In the genomic region with DNA sequence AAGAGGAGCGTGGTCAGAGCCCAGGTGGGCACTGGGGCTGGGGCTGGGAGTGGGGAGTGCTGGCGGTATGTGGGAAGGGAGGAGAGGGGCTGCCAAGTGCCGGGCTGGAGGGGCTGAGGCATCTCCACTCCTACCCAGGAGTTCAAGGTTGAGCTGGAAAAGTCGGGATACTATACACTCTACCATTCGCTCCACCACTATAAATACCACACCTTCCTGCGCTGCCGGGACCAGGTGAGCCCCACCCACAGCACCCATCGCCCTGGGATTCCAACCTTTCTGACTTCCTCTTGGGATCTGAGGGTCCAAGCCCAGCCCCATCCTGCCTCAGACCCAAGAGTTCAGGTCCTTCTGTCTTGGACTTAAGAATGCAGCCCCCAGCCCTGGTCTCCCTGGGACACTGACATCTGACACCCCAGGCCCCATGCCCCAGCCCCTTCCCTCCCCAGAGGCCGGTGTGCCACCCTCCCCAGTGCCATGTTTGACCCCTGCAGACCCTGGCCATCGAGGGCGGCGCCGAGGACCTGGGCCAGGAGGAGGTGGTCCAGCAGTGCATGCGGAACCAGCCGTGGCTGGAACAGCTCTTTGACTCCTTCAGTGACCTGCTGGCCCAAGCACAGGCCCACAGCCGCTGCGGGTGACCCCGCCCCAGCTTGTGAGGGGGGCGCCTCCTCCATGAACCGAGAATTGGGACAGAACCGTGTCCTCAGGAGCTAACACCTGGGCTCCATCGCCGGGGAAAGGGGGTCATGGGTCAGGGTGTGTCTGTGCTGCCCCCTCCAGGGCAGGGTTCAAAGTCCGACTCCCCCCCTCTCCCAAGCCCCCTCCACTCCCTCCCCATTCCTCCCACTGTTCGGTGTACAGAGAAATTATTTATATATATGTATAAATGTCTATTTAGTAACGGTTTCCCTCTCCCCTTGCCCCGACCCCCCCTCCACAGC, we compare ENCODE assay signal across 1 cellular context.
TF ChIP-seq lines count a peak whose summit lies in the region.

No MANE protein-coding gene starts in this region.

TF ChIP-seq in GM23338, 12 proteins besides CTCF, POLR2A, EP300 and RAD21 (continued from another document):
- TF ChIP-seq, protein P1, sequence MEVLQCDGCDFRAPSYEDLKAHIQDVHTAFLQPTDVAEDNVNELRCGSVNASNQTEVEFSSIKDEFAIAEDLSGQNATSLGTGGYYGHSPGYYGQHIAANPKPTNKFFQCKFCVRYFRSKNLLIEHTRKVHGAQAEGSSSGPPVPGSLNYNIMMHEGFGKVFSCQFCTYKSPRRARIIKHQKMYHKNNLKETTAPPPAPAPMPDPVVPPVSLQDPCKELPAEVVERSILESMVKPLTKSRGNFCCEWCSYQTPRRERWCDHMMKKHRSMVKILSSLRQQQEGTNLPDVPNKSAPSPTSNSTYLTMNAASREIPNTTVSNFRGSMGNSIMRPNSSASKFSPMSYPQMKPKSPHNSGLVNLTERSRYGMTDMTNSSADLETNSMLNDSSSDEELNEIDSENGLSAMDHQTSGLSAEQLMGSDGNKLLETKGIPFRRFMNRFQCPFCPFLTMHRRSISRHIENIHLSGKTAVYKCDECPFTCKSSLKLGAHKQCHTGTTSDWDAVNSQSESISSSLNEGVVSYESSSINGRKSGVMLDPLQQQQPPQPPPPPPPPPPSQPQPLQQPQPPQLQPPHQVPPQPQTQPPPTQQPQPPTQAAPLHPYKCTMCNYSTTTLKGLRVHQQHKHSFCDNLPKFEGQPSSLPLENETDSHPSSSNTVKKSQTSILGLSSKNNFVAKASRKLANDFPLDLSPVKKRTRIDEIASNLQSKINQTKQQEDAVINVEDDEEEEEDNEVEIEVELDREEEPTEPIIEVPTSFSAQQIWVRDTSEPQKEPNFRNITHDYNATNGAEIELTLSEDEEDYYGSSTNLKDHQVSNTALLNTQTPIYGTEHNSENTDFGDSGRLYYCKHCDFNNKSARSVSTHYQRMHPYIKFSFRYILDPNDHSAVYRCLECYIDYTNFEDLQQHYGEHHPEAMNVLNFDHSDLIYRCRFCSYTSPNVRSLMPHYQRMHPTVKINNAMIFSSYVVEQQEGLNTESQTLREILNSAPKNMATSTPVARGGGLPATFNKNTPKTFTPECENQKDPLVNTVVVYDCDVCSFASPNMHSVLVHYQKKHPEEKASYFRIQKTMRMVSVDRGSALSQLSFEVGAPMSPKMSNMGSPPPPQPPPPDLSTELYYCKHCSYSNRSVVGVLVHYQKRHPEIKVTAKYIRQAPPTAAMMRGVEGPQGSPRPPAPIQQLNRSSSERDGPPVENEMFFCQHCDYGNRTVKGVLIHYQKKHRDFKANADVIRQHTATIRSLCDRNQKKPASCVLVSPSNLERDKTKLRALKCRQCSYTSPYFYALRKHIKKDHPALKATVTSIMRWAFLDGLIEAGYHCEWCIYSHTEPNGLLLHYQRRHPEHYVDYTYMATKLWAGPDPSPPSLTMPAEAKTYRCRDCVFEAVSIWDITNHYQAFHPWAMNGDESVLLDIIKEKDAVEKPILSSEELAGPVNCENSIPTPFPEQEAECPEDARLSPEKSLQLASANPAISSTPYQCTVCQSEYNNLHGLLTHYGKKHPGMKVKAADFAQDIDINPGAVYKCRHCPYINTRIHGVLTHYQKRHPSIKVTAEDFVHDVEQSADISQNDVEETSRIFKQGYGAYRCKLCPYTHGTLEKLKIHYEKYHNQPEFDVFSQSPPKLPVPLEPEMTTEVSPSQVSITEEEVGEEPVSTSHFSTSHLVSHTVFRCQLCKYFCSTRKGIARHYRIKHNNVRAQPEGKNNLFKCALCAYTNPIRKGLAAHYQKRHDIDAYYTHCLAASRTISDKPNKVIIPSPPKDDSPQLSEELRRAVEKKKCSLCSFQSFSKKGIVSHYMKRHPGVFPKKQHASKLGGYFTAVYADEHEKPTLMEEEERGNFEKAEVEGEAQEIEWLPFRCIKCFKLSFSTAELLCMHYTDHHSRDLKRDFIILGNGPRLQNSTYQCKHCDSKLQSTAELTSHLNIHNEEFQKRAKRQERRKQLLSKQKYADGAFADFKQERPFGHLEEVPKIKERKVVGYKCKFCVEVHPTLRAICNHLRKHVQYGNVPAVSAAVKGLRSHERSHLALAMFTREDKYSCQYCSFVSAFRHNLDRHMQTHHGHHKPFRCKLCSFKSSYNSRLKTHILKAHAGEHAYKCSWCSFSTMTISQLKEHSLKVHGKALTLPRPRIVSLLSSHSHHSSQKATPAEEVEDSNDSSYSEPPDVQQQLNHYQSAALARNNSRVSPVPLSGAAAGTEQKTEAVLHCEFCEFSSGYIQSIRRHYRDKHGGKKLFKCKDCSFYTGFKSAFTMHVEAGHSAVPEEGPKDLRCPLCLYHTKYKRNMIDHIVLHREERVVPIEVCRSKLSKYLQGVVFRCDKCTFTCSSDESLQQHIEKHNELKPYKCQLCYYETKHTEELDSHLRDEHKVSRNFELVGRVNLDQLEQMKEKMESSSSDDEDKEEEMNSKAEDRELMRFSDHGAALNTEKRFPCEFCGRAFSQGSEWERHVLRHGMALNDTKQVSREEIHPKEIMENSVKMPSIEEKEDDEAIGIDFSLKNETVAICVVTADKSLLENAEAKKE (CRISPR knock-in tag; IDR thresholded peaks at IDR 0.05) = no peak
- TF ChIP-seq ZNF331 (CRISPR knock-in tag; IDR thresholded peaks at IDR 0.05; ENCODE audit: low read depth) (no peak), EZH2phosphoT487 (IDR thresholded peaks at IDR 0.05; ENCODE audit: unreplicated experiment) (no peak), STAT1 (IDR thresholded peaks at IDR 0.05; ENCODE audit: unreplicated experiment) (no peak), EZH2 (IDR thresholded peaks at IDR 0.05; ENCODE audit: low read depth, unreplicated experiment) (no peak), NANOG (IDR thresholded peaks at IDR 0.05; ENCODE audit: borderline replicate concordance) (no peak), CREB1 (CRISPR knock-in tag; IDR thresholded peaks at IDR 0.05; ENCODE audit: low read depth) (no peak)
- TF ChIP-seq, protein P2, sequence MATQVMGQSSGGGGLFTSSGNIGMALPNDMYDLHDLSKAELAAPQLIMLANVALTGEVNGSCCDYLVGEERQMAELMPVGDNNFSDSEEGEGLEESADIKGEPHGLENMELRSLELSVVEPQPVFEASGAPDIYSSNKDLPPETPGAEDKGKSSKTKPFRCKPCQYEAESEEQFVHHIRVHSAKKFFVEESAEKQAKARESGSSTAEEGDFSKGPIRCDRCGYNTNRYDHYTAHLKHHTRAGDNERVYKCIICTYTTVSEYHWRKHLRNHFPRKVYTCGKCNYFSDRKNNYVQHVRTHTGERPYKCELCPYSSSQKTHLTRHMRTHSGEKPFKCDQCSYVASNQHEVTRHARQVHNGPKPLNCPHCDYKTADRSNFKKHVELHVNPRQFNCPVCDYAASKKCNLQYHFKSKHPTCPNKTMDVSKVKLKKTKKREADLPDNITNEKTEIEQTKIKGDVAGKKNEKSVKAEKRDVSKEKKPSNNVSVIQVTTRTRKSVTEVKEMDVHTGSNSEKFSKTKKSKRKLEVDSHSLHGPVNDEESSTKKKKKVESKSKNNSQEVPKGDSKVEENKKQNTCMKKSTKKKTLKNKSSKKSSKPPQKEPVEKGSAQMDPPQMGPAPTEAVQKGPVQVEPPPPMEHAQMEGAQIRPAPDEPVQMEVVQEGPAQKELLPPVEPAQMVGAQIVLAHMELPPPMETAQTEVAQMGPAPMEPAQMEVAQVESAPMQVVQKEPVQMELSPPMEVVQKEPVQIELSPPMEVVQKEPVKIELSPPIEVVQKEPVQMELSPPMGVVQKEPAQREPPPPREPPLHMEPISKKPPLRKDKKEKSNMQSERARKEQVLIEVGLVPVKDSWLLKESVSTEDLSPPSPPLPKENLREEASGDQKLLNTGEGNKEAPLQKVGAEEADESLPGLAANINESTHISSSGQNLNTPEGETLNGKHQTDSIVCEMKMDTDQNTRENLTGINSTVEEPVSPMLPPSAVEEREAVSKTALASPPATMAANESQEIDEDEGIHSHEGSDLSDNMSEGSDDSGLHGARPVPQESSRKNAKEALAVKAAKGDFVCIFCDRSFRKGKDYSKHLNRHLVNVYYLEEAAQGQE (IDR thresholded peaks at IDR 0.05; ENCODE audit: unreplicated experiment) = no peak
- TF ChIP-seq, protein P3, sequence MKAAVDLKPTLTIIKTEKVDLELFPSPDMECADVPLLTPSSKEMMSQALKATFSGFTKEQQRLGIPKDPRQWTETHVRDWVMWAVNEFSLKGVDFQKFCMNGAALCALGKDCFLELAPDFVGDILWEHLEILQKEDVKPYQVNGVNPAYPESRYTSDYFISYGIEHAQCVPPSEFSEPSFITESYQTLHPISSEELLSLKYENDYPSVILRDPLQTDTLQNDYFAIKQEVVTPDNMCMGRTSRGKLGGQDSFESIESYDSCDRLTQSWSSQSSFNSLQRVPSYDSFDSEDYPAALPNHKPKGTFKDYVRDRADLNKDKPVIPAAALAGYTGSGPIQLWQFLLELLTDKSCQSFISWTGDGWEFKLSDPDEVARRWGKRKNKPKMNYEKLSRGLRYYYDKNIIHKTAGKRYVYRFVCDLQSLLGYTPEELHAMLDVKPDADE (IDR thresholded peaks at IDR 0.05) = no peak
TF ChIP-seq in GM23338: peak in this region for 0.
